ENCODE assay signal across 19 cellular contexts in the genomic region with DNA sequence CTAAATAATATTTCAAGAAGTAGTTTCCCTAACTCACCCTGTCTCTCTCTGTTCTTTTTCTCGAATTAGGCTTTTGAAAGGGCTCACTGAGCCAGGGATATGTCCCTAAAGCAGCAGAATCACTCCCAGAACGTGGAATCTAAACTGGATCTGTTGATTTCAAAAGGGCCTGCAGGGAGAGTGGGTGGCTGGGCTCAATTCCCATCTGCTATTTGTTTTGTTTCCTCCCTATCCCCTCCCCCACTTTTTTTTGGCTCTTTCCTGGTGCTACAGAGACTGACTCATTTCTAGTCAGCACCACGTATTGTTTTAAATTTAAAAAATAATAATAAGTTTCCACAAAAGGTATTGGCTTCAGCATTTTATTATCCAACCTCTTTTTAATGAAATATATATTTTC.
DNase-seq lines count a peak whose midpoint lies in the region; ATAC-seq, FAIRE-seq and TF ChIP-seq lines count a peak whose summit lies in the region.
"Had no signal": no experiment of that assay in that cellular context is flagged by ENCODE, and none has a peak within 500 bp of the region (broad histone marks: within the 10 kb centered on the region; RNA-seq: fewer than 3 reads in every experiment).

No MANE protein-coding gene starts in this region.

- intact Hi-C loops in right cardiac atrium (cut with DNase I) (no loop called here), left ventricle myocardium superior (cut with micrococcal nuclease) (no loop called here), aorta (cut with DNase I) (no loop called here)

- H3K4me1 ChIP-seq in right cardiac atrium (ENCODE audit: control insufficient read depth, insufficient read depth, low read length) (no peaks in the 10 kb centered on the region), aorta (ENCODE audit: control insufficient read depth in 1 of 2, insufficient read depth in 2 of 2, low read length in 2 of 2) (peaks cover 3% of the 10 kb centered on the region in 2 donors)
- H3K4me1 ChIP-seq: uterus had no signal

- no peak overlapping the region for H3K4me3 ChIP-seq in right cardiac atrium (ENCODE audit: low read length)
- H3K4me3 ChIP-seq in bronchial epithelial cell (ENCODE audit: low read depth, low read length) = no peak overlapping the region
- H3K4me3 ChIP-seq in aorta (ENCODE audit: low read length in 2 of 2) = no peak overlapping the region
- H3K4me3 ChIP-seq: uterus had no signal

- DNase-seq in right cardiac atrium = peak in 1 of 3 donors; percentile 14
- DNase-seq in left ventricle myocardium superior = no peak
- peak; percentile 4 for DNase-seq in bronchial epithelial cell (ENCODE audit: low read depth)
- peak; percentile 9 for DNase-seq in iPS DF 19.7 (ENCODE audit: low read depth, low spot score)
- no peak for DNase-seq in aorta
- DNase-seq in NCI-H748 treated with DMSO at 0.1 percent for 48 hours (lab: John Stamatoyannopoulos, UW) = no peak
- no peak for DNase-seq in HUDEP-2 (lab: John Stamatoyannopoulos, UW; ENCODE audit: unreplicated experiment in 76 of 76)
- DNase-seq: ACHN; activated CD4-positive, alpha-beta T cell treated with anti-CD3 and anti-CD28 coated beads for 4 hours; activated naive CD8-positive, alpha-beta T cell treated with anti-CD3 and anti-CD28 coated beads, Interleukin-2, amount 10 ng/mL, durations not matched to agents 7 days and 5 days; cerebellar nuclear complex; GOT3; kidney glomerular epithelial cell; stimulated activated CD4-positive, alpha-beta T cell treated with anti-CD3 and anti-CD28 coated beads, Interleukin-15, amount 100 ng/mL, for 24 hours; stimulated activated naive CD8-positive, alpha-beta T cell treated with anti-CD3 and anti-CD28 coated beads, Interleukin-15, amount 100 ng/mL, for 72 hours; T1000 had no signal

- ATAC-seq in right cardiac atrium (peak; percentile 26 to 51), left ventricle myocardium superior (no peak), aorta (ENCODE audit: low FRiP score) (peak; percentile 19), HG02981 (IDR thresholded peaks at IDR 0.05; ENCODE audit: unreplicated experiment) (no peak)
- ATAC-seq: stimulated activated naive CD8-positive, alpha-beta T cell treated with anti-CD3 and anti-CD28 coated beads, Interleukin-15, amount 100 ng/mL, for 72 hours had no signal

- no peaks in the 10 kb centered on the region for H3K9me3 ChIP-seq in right cardiac atrium (ENCODE audit: control insufficient read depth, low read length)
- no peaks in the 10 kb centered on the region for H3K9me3 ChIP-seq in aorta (ENCODE audit: control insufficient read depth, low read length)
- H3K9me3 ChIP-seq: uterus had no signal

- FAIRE-seq in bronchial epithelial cell (lab: Jason Lieb, UNC) = no peak
- FAIRE-seq: GM12891 had no signal

- WGBS in right cardiac atrium = 25% methylated on average over 3 of the region's 3 CpGs
- WGBS in aorta, 2 donors = 1 to 4% methylated on average over 3 of the region's 3 CpGs

- no peak overlapping the region for H3K27ac ChIP-seq in right cardiac atrium (ENCODE audit: low read length)
- H3K27ac ChIP-seq in aorta (ENCODE audit: low read depth in 1 of 2, low read length in 2 of 2) = no peak overlapping the region
- H3K27ac ChIP-seq: uterus had no signal

- no peak for TF ChIP-seq CTCF in bronchial epithelial cell (IDR thresholded peaks at IDR 0.05; ENCODE audit: insufficient read depth, low read length, severe bottlenecking)

- H3K36me3 ChIP-seq in bronchial epithelial cell (ENCODE audit: control insufficient read depth, insufficient read depth, low read length) = no peaks in the 10 kb centered on the region
- H3K36me3 ChIP-seq in aorta (ENCODE audit: control insufficient read depth in 1 of 2, insufficient read depth in 2 of 2, low read length in 1 of 2) = no peaks in the 10 kb centered on the region
- H3K36me3 ChIP-seq: uterus had no signal

- H3K27me3 ChIP-seq in right cardiac atrium (ENCODE audit: control insufficient read depth, insufficient read depth) = no peaks in the 10 kb centered on the region
- H3K27me3 ChIP-seq in bronchial epithelial cell (ENCODE audit: control insufficient read depth, insufficient read depth, low read length) = no peaks in the 10 kb centered on the region
- no peaks in the 10 kb centered on the region for H3K27me3 ChIP-seq in aorta (ENCODE audit: control insufficient read depth in 1 of 2, insufficient read depth in 2 of 2, low read length in 1 of 2)
- H3K27me3 ChIP-seq: uterus had no signal

Comparison
In these comparisons a context has a peak if more than half of its experiments do, and no peak if none do; other contexts are left out.
1. ATAC-seq: peak in right cardiac atrium (2 of 2) and aorta (single experiment); none in left ventricle myocardium superior (single experiment) and HG02981 (single experiment).
2. DNase-seq: peak in bronchial epithelial cell (single experiment) and iPS DF 19.7 (single experiment); none in left ventricle myocardium superior (single experiment), aorta (0 of 2), NCI-H748 treated with DMSO at 0.1 percent for 48 hours (single experiment) and HUDEP-2 (0 of 76).